In genomic region chr10:93267521-93267920, GRCh38 we compare ENCODE assay signal across 1 cellular context.
TF ChIP-seq lines count a peak whose summit lies in the region.

No MANE protein-coding gene starts in this region.

TF ChIP-seq in GM12878, 131 proteins besides CTCF, POLR2A, EP300 and RAD21 (continued from another document):
- no peak for TF ChIP-seq CUX1 (IDR thresholded peaks at IDR 0.05; ENCODE audit: insufficient replicate concordance, low read depth, low read length)
